In the genomic region with DNA sequence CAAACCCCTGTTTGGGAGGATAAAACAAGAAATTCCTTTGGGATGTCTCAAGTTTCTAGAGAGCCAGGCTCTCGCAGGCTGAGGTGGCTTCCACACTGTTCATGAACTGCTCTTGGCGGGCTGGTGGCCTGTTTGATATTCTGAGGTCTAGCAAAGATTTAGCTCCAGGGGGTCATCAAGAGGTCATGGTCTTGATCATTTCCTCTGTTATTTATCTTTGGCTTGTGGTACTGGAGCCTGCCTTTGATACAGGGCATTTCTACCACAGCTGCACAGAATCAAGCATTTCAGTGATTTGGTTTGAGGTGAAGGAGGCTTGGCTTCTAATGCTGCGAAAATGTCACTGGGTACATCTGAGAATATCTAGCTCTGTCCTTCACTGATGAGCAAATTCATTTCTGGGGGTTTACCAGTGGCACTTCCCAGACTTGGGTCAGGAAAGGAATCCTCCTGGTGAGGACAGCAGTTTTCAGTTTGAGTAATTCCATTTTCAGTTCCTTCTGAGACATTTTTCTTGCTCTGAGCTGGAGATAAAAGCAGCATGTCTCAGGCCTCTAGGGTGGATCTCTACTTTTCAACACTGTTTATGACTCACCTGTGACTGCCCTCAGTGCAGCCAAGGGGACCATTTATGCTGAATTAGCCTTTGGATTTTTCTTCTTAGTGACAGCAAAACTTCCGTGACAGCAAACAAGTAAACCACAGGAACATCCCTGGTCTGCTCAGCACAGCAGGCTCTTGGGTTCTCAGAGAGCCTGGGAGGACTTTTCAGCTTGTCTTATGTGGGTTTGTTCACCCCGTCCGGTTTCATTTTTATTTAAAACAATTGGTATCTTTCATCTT, we compare ENCODE assay signal across 8 cellular contexts.
DNase-seq lines count a peak whose midpoint lies in the region; ATAC-seq and TF ChIP-seq lines count a peak whose summit lies in the region.

No MANE protein-coding gene starts in this region.

- peaks cover 13% of the 10 kb centered on the region for H3K4me1 ChIP-seq in hepatocyte (ENCODE audit: insufficient read depth)
- peaks cover 0 to 13% (median 0%) of the 10 kb centered on the region in 4 donors for H3K4me1 ChIP-seq in transverse colon
- peaks cover 0 to 4% (median 0%) of the 10 kb centered on the region in 4 donors for H3K4me1 ChIP-seq in sigmoid colon

- TF ChIP-seq CTCF in HL-60 (IDR thresholded peaks at IDR 0.05; ENCODE audit: insufficient read depth, low read length): no peak
- TF ChIP-seq CTCF in hepatocyte (IDR thresholded peaks at IDR 0.05; ENCODE audit: poor library complexity): no peak
- TF ChIP-seq CTCF in transverse colon (IDR thresholded peaks at IDR 0.05): no peak
- TF ChIP-seq CTCF in sigmoid colon (IDR thresholded peaks at IDR 0.05): no peak

- H3K27me3 ChIP-seq in HL-60 (ENCODE audit: insufficient read depth, poor library complexity, severe bottlenecking) (no peaks in the 10 kb centered on the region), hepatocyte (no peaks in the 10 kb centered on the region), transverse colon (no peaks in the 10 kb centered on the region), sigmoid colon (no peaks in the 10 kb centered on the region)

- H3K27ac ChIP-seq in HL-60 (replicated peaks) (peak overlapping the region; percentile 56), hepatocyte (peak overlapping the region; percentile 47), transverse colon (peak overlapping the region in 3 of 4 donors; percentile 44 to 46 (median 46)), sigmoid colon (peak overlapping the region in 2 of 4 donors; percentile 13 to 29)

- H3K36me3 ChIP-seq in hepatocyte (replicated peaks; ENCODE audit: insufficient read depth, low read depth) (no peaks in the 10 kb centered on the region), transverse colon (no peaks in the 10 kb centered on the region), sigmoid colon (no peaks in the 10 kb centered on the region)

- intact Hi-C loops in transverse colon (cut with DNase I; ENCODE audit: low total_unique reads) (no loop called here), sigmoid colon (cut with DNase I) (no loop called here)

- no peaks in the 10 kb centered on the region for H3K9me3 ChIP-seq in hepatocyte (ENCODE audit: low read depth)
- no peaks in the 10 kb centered on the region for H3K9me3 ChIP-seq in transverse colon
- no peaks in the 10 kb centered on the region for H3K9me3 ChIP-seq in sigmoid colon

- no peaks in the 10 kb centered on the region for H4K20me1 ChIP-seq in hepatocyte (ENCODE audit: insufficient read depth, poor library complexity, severe bottlenecking)

- DNase-seq in GM04503 (ENCODE audit: low read depth) (peak; percentile 33), HL-60 (ENCODE audit: low read depth in 1 of 2, low spot score in 1 of 2) (peak in 1 of 2 experiments; percentile 34), hepatocyte (ENCODE audit: low spot score) (no peak), transverse colon (no peak), NCI-H2081 (lab: John Stamatoyannopoulos, UW) (no peak), sigmoid colon (no peak)
- DNase-seq in activated T-cell treated with anti-CD3 and anti-CD28 coated beads, Interleukin-2, amount 50 U/mL, for 1 hour: peak; percentile 34

- no peak overlapping the region for H3K4me3 ChIP-seq in HL-60 (replicated peaks; ENCODE audit: insufficient read depth, low read length)
- no peak overlapping the region for H3K4me3 ChIP-seq in hepatocyte
- H3K4me3 ChIP-seq in transverse colon: no peak overlapping the region
- no peak overlapping the region for H3K4me3 ChIP-seq in sigmoid colon

- H3K4me2 ChIP-seq in hepatocyte: peak overlapping the region; percentile 13

- H3K79me2 ChIP-seq in hepatocyte: no peaks in the 10 kb centered on the region

- no peaks in the 10 kb centered on the region for H3K9me2 ChIP-seq in hepatocyte (replicated peaks; ENCODE audit: insufficient read depth)

- in situ Hi-C loops in transverse colon (cut with MboI; ENCODE audit: low pct_ligation_motif_present in 1 of 4, low pct_unique_long_range_greater_than_20kb in 1 of 4, low sequenced_read_pairs in 3 of 4): no loop called here

- TF ChIP-seq POLR2A in transverse colon (IDR thresholded peaks at IDR 0.05): no peak
- TF ChIP-seq POLR2A in sigmoid colon (IDR thresholded peaks at IDR 0.05): no peak

- ATAC-seq in GM21381 (IDR thresholded peaks at IDR 0.05; ENCODE audit: unreplicated experiment): peak; percentile 84

- H2AFZ ChIP-seq in hepatocyte: no peak overlapping the region

- 80% methylated on average over 6 of the region's 6 CpGs for WGBS in hepatocyte (ENCODE audit: low lambda C conversion rate, missing lambda C conversion rate)
- 53 to 61% methylated on average over 3 to 6 of the region's 6 CpGs for WGBS in transverse colon (ENCODE audit: low coverage in 1 of 2), 2 donors
- WGBS in sigmoid colon, 2 donors: 55 to 80% methylated on average over 6 of the region's 6 CpGs

- TF ChIP-seq EP300 in transverse colon (IDR thresholded peaks at IDR 0.05; ENCODE audit: low read depth): no peak
- no peak for TF ChIP-seq EP300 in sigmoid colon (IDR thresholded peaks at IDR 0.05)

Comparison
In these comparisons a context has a peak if more than half of its experiments do, and no peak if none do; other contexts are left out.
1. DNase-seq: peak in GM04503 (single experiment) and activated T-cell treated with anti-CD3 and anti-CD28 coated beads, Interleukin-2, amount 50 U/mL, for 1 hour (single experiment); none in hepatocyte (single experiment), transverse colon (single experiment), NCI-H2081 (0 of 2) and sigmoid colon (single experiment).